8 cellular contexts compared by ENCODE assay signal in genomic region chr16:74302341-74302740, GRCh38.
"Had no signal": no experiment of that assay in that cellular context is flagged by ENCODE, and none has a peak within 500 bp of the region (broad histone marks: within the 10 kb centered on the region; RNA-seq: fewer than 3 reads in every experiment).

No MANE protein-coding gene starts in this region.

- H3K27ac Mint-ChIP-seq: GM23338, IgD-negative memory B cell had no signal

- DNase-seq: H9, HCEC 1CT, KBM-7 had no signal

- H3K36me3 Mint-ChIP-seq: IgD-negative memory B cell had no signal

- H3K4me3 Mint-ChIP-seq: GM23338, H9, IgD-negative memory B cell had no signal

- H3K4me3 ChIP-seq: GM23338 had no signal

- H2AFZ ChIP-seq: GM23338 had no signal

- FAIRE-seq: H1, H54, HTR-8/SVneo had no signal

- H3K27me3 Mint-ChIP-seq: IgD-negative memory B cell had no signal

- ATAC-seq: GM23338 had no signal

- H3K4me1 Mint-ChIP-seq: GM23338 had no signal

- H3K9me3 Mint-ChIP-seq: GM23338, H9, IgD-negative memory B cell had no signal

- H3K4me2 ChIP-seq: GM23338 had no signal
